Comparison of ENCODE assay signal across 17 cellular contexts in genomic region chr2:143823286-143823685, GRCh38.
DNase-seq lines count a peak whose midpoint lies in the region; ATAC-seq and TF ChIP-seq lines count a peak whose summit lies in the region.
"Had no signal": no experiment of that assay in that cellular context is flagged by ENCODE, and none has a peak within 500 bp of the region (broad histone marks: within the 10 kb centered on the region; RNA-seq: fewer than 3 reads in every experiment).

No MANE protein-coding gene starts in this region.

- no peaks in the 10 kb centered on the region for H3K4me1 ChIP-seq in thyroid gland
- H3K4me1 ChIP-seq: BLaER1, Caco-2 had no signal

- peak overlapping the region in 2 of 5 experiments; percentile 14 to 33 for H3K4me3 Mint-ChIP-seq in brain
- H3K4me3 Mint-ChIP-seq: CD8-positive, alpha-beta memory T cell; GM23338 had no signal

- TF ChIP-seq POLR2A in thyroid gland (IDR thresholded peaks at IDR 0.05), result no peak

- no peaks in the 10 kb centered on the region for H3K27me3 ChIP-seq in thyroid gland
- H3K27me3 ChIP-seq: BLaER1 had no signal

- no peak overlapping the region for H3K4me3 ChIP-seq in skeletal muscle cell (ENCODE audit: low read depth, low read length)
- no peak overlapping the region for H3K4me3 ChIP-seq in thyroid gland (replicated peaks in 1 of 3)
- H3K4me3 ChIP-seq: BLaER1, GM12878, GM23338 had no signal

- no peaks in the 10 kb centered on the region for H3K36me3 ChIP-seq in thyroid gland
- H3K36me3 ChIP-seq: BLaER1 had no signal

- H3K9me3 ChIP-seq in thyroid gland, result no peaks in the 10 kb centered on the region
- H3K9me3 ChIP-seq: BLaER1, Caco-2 had no signal

- TF ChIP-seq CTCF in brain (conservative IDR thresholded peaks at IDR 0.05) (no peak), thyroid gland (IDR thresholded peaks at IDR 0.05) (no peak)

- H3K36me3 Mint-ChIP-seq in brain, result no peaks in the 10 kb centered on the region

- H3K27me3 Mint-ChIP-seq in brain, result peaks cover 3% of the 10 kb centered on the region

- H3K4me1 Mint-ChIP-seq in brain, result peaks cover 53% of the 10 kb centered on the region
- H3K4me1 Mint-ChIP-seq: CD8-positive, alpha-beta memory T cell had no signal

- intact Hi-C loops in thyroid gland (cut with DNase I), result no loop called here

- WGBS in thyroid gland, 2 donors, result 64 to 69% methylated on average over 2 of the region's 2 CpGs

- no peak overlapping the region for H3K27ac ChIP-seq in thyroid gland
- H3K27ac ChIP-seq: BLaER1 had no signal

- ATAC-seq in HG03378 (IDR thresholded peaks at IDR 0.05; ENCODE audit: unreplicated experiment), result no peak
- ATAC-seq: GM12878, GM23338 had no signal

- peak overlapping the region in 4 of 5 experiments; percentile 55 to 87 (median 76) for H3K27ac Mint-ChIP-seq in brain
- H3K27ac Mint-ChIP-seq: CD8-positive, alpha-beta memory T cell; GM23338 had no signal

- peak; percentile 26 for DNase-seq in NCI-H1694 treated with DMSO at 0.1 percent for 48 hours (lab: John Stamatoyannopoulos, UW)
- DNase-seq in NCI-H1694 (lab: John Stamatoyannopoulos, UW), result no peak
- DNase-seq in NCI-H2171 (lab: John Stamatoyannopoulos, UW), result peak; percentile 24
- peak; percentile 17 for DNase-seq in skeletal muscle cell (ENCODE audit: low read depth)
- DNase-seq in activated CD4-positive, CD25-positive, alpha-beta regulatory T cell treated with anti-CD3 and anti-CD28 coated beads, Interleukin-2, amount 50 U/mL, for 72 hours, result no peak
- DNase-seq in thyroid gland, result no peak
- DNase-seq: 8988T; AML-193; Caco-2; CD8-positive, alpha-beta memory T cell; DMS79; H7 had no signal

- peaks cover 0 to 4% (median 0%) of the 10 kb centered on the region in 5 experiments for H3K9me3 Mint-ChIP-seq in brain
- H3K9me3 Mint-ChIP-seq: CD8-positive, alpha-beta memory T cell; GM23338 had no signal

Comparison
In these comparisons a context has a peak if more than half of its experiments do, and no peak if none do; other contexts are left out.
1. DNase-seq: peak in NCI-H1694 treated with DMSO at 0.1 percent for 48 hours (single experiment), NCI-H2171 (single experiment) and skeletal muscle cell (single experiment); none in NCI-H1694 (single experiment), activated CD4-positive, CD25-positive, alpha-beta regulatory T cell treated with anti-CD3 and anti-CD28 coated beads, Interleukin-2, amount 50 U/mL, for 72 hours (single experiment) and thyroid gland (0 of 2).